19 cellular contexts compared by ENCODE assay signal in the genomic region with DNA sequence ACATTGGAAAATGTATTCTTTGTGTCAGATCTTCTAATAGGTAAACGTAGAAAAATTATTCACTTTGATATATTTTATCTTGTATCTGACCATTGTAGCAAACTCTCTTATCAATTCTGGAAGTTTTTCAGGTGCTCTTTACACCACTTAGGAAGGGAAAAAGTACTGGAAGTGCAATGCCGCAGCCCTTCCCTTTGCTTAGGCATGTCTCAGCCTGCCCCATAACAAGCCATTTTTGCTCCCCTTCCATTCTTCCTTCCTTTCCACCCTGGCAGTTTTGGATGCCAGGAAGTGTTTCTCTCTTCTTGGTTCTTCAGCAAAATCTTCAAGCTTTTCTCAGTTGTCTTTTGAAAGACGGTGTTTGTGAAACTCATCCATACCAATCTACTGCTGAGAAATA.
"Had no signal": no experiment of that assay in that cellular context is flagged by ENCODE, and none has a peak within 500 bp of the region (broad histone marks: within the 10 kb centered on the region; RNA-seq: fewer than 3 reads in every experiment).

No MANE protein-coding gene starts in this region.

- H3K4me2 ChIP-seq: hepatocyte had no signal

- H3K27ac Mint-ChIP-seq: endodermal cell, mesothelial cell of epicardium, natural killer cell had no signal

- H3K27ac ChIP-seq: coronary artery, hepatocyte, ovary, right atrium auricular region, sigmoid colon, skin epidermis had no signal

- H3K27me3 ChIP-seq: hepatocyte, ovary, right atrium auricular region, sigmoid colon had no signal

- ATAC-seq: natural killer cell had no signal

- H3K36me3 ChIP-seq: ovary, right atrium auricular region, sigmoid colon had no signal

- H3K36me3 Mint-ChIP-seq: mesothelial cell of epicardium, natural killer cell had no signal

- H3K79me2 ChIP-seq: hepatocyte had no signal

- H3K4me3 Mint-ChIP-seq: endodermal cell, mesothelial cell of epicardium, natural killer cell, neural crest cell had no signal

- H3K4me3 ChIP-seq: coronary artery, hepatocyte, ovary, right atrium auricular region, sigmoid colon, skin epidermis had no signal

- H3K9me3 ChIP-seq: ovary, right atrium auricular region, sigmoid colon had no signal

- FAIRE-seq: endothelial cell of umbilical vein had no signal

- DNase-seq: effector CD4-positive, alpha-beta T cell; endodermal cell; foreskin melanocyte; head of caudate nucleus; kidney glomerular epithelial cell; natural killer cell; nucleus accumbens; ovary; sigmoid colon; stimulated activated CD4-positive, alpha-beta T cell treated with anti-CD3 and anti-CD28 coated beads, Interleukin-4, amount 100 ng/mL, for 24 hours; stimulated activated naive CD4-positive, alpha-beta T cell treated with Interleukin-2 at 50 U/mL for 16 hours; trophoblast cell had no signal

- H3K4me1 Mint-ChIP-seq: mesothelial cell of epicardium, neural crest cell had no signal

- H3K4me1 ChIP-seq: right atrium auricular region, sigmoid colon had no signal

- H3K9me3 Mint-ChIP-seq: mesothelial cell of epicardium, natural killer cell, neural crest cell had no signal

- H2AFZ ChIP-seq: hepatocyte had no signal
